In the genomic region with DNA sequence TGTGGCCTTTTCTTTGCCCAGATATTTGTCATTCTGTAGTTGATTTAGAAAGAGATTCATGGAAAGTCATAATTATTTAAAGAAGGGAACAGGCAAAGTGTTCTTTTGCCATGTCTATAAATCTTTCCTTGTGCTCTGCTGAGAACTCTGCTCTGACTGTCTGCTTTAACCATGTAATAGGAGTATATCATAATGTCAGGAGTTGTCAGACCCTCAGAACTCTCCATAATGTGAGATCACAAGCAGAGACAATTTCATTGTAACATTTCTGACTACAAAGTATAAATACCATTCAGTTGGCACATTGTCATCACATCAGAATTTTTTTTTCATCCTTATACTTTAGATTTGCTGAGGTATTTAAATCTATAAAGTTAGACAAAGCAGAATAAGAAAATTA, we compare ENCODE assay signal across 21 cellular contexts. TPM values are rescaled to one million over a fixed set of nuclear protein-coding genes. Genes with fewer than 3 reads are reported as not detected.
A peak's percentile ranks its signal among the peaks of the same experiment; 100 is the strongest.
DNase-seq lines count a peak whose midpoint lies in the region; ATAC-seq, FAIRE-seq and TF ChIP-seq lines count a peak whose summit lies in the region.
"Had no signal": no experiment of that assay in that cellular context is flagged by ENCODE, and none has a peak within 500 bp of the region (broad histone marks: within the 10 kb centered on the region; RNA-seq: fewer than 3 reads in every experiment).

No MANE protein-coding gene starts in this region.

- CTCF ChIA-PET in WTC11 (lab: Charles Lee): no interaction called here

- H3K36me3 ChIP-seq in mesendoderm (ENCODE audit: control insufficient read depth, insufficient read depth, low read length): no peaks in the 10 kb centered on the region
- H3K36me3 ChIP-seq in heart left ventricle: no peaks in the 10 kb centered on the region

- DNase-seq in WTC11 (ENCODE audit: low spot score) (no peak), mesendoderm (no peak), heart left ventricle (no peak), iPS-NIHi7 (ENCODE audit: extremely low spot score) (no peak), NCI-H524 (lab: John Stamatoyannopoulos, UW) (no peak)
- DNase-seq: 8988T; ACHN; C1 segment of cervical spinal cord; Caco-2; CD4-positive, alpha-beta memory T cell; DMS153; DND-41; GDM1; H7; HCEC 1CT had no signal

- no peaks in the 10 kb centered on the region for H3K27me3 Mint-ChIP-seq in WTC11 (ENCODE audit: low read depth)

- H3K9me3 ChIP-seq in heart left ventricle: no peaks in the 10 kb centered on the region
- H3K9me3 ChIP-seq: A549, Caco-2 had no signal

- intact Hi-C loops in heart left ventricle (cut with DNase I): no loop called here

- no peak overlapping the region for H3K4me3 ChIP-seq in mesendoderm (ENCODE audit: low read length)
- H3K4me3 ChIP-seq in heart left ventricle: no peak overlapping the region
- H3K4me3 ChIP-seq: A549, GM12878 had no signal

- H3K4me1 ChIP-seq in mesendoderm (ENCODE audit: control insufficient read depth, low read depth, low read length): peaks cover 3% of the 10 kb centered on the region
- no peaks in the 10 kb centered on the region for H3K4me1 ChIP-seq in heart left ventricle
- H3K4me1 ChIP-seq: A549, Caco-2 had no signal

- TF ChIP-seq CTCF in WTC11 (IDR thresholded peaks at IDR 0.05): no peak
- no peak for TF ChIP-seq CTCF in heart left ventricle (IDR thresholded peaks at IDR 0.05)

- H3K79me2 ChIP-seq in mesendoderm (ENCODE audit: control insufficient read depth, insufficient read depth, low read length): no peaks in the 10 kb centered on the region

- H3K56ac ChIP-seq in mesendoderm (ENCODE audit: low read length): no peak overlapping the region

- no peak overlapping the region for H4K8ac ChIP-seq in mesendoderm (ENCODE audit: low read depth, low read length)

- H3K36me3 Mint-ChIP-seq in WTC11: peaks cover 2% of the 10 kb centered on the region; the same call in 1 of the 2 replicates
- H3K36me3 Mint-ChIP-seq: CD4-positive, alpha-beta memory T cell had no signal

- H3K27ac ChIP-seq in mesendoderm (ENCODE audit: low read depth, low read length) (no peak overlapping the region), heart left ventricle (no peak overlapping the region)
- H3K27ac ChIP-seq: A549 had no signal

- H3K4me1 Mint-ChIP-seq in WTC11: peaks cover 44% of the 10 kb centered on the region
- H3K4me1 Mint-ChIP-seq: CD4-positive, alpha-beta memory T cell had no signal

- H3K27me3 ChIP-seq in mesendoderm (ENCODE audit: insufficient read depth, low read length, poor library complexity) (no peaks in the 10 kb centered on the region), heart left ventricle (no peaks in the 10 kb centered on the region)

- no peak overlapping the region for H3K4ac ChIP-seq in mesendoderm (ENCODE audit: low read depth, low read length)

- FAIRE-seq in G401.6 (lab: Jason Lieb, UNC): peak; percentile 11
- FAIRE-seq: A549, GM12878, GM19239, H1 had no signal

- no peak overlapping the region for H3K18ac ChIP-seq in mesendoderm (ENCODE audit: low read length)

- no peaks in the 10 kb centered on the region for H3K9me3 Mint-ChIP-seq in WTC11

- no peaks in the 10 kb centered on the region for H3K79me1 ChIP-seq in mesendoderm (ENCODE audit: low read length)

- H3K23ac ChIP-seq in mesendoderm (ENCODE audit: low read length): no peak overlapping the region

- H2BK120ac ChIP-seq in mesendoderm (ENCODE audit: low read depth, low read length): no peak overlapping the region

- no peak overlapping the region for H3K4me3 Mint-ChIP-seq in WTC11
- H3K4me3 Mint-ChIP-seq: CD4-positive, alpha-beta memory T cell had no signal

- peak overlapping the region; percentile 99 for H2BK15ac ChIP-seq in mesendoderm (replicated peaks; ENCODE audit: low read depth)

- no peak overlapping the region for H2AK5ac ChIP-seq in mesendoderm (ENCODE audit: low read length)

- H4K5ac ChIP-seq in mesendoderm (ENCODE audit: low read length): no peak overlapping the region

- no peak for TF ChIP-seq POLR2A in heart left ventricle (IDR thresholded peaks at IDR 0.05)

- no peak overlapping the region for H2BK5ac ChIP-seq in mesendoderm (ENCODE audit: low read length)

- H3K27ac Mint-ChIP-seq in WTC11: peak overlapping the region; percentile 1
- H3K27ac Mint-ChIP-seq: CD4-positive, alpha-beta memory T cell had no signal

- H3K9ac ChIP-seq in mesendoderm (ENCODE audit: low read length): no peak overlapping the region

- ATAC-seq in WTC11: no peak
- ATAC-seq in heart left ventricle: no peak
- ATAC-seq: A549, GM12878 had no signal

- POLR2A ChIA-PET in WTC11 (lab: Charles Lee): no interaction called here

- no peak overlapping the region for H3K4me2 ChIP-seq in mesendoderm (ENCODE audit: low read length)
- H3K4me2 ChIP-seq: A549 had no signal

TF ChIP-seq in WTC11, 78 proteins besides CTCF, POLR2A, EP300 and RAD21 (continues in another document):
- TF ChIP-seq CREB1 (CRISPR knock-in tag; IDR thresholded peaks at IDR 0.05): no peak
- TF ChIP-seq JUN (CRISPR knock-in tag; IDR thresholded peaks at IDR 0.05): no peak
- TF ChIP-seq, protein P1, sequence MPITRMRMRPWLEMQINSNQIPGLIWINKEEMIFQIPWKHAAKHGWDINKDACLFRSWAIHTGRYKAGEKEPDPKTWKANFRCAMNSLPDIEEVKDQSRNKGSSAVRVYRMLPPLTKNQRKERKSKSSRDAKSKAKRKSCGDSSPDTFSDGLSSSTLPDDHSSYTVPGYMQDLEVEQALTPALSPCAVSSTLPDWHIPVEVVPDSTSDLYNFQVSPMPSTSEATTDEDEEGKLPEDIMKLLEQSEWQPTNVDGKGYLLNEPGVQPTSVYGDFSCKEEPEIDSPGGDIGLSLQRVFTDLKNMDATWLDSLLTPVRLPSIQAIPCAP (CRISPR knock-in tag; IDR thresholded peaks at IDR 0.05): no peak
- TF ChIP-seq ZNF263 (CRISPR knock-in tag; IDR thresholded peaks at IDR 0.05; ENCODE audit: low read depth): no peak
- TF ChIP-seq SOX15 (CRISPR knock-in tag; IDR thresholded peaks at IDR 0.05): no peak
- TF ChIP-seq EMX1 (CRISPR knock-in tag; IDR thresholded peaks at IDR 0.05): no peak
- no peak for TF ChIP-seq NR3C1 (CRISPR knock-in tag; conservative IDR thresholded peaks at IDR 0.05; ENCODE audit: low read depth)
- TF ChIP-seq, protein P2, sequence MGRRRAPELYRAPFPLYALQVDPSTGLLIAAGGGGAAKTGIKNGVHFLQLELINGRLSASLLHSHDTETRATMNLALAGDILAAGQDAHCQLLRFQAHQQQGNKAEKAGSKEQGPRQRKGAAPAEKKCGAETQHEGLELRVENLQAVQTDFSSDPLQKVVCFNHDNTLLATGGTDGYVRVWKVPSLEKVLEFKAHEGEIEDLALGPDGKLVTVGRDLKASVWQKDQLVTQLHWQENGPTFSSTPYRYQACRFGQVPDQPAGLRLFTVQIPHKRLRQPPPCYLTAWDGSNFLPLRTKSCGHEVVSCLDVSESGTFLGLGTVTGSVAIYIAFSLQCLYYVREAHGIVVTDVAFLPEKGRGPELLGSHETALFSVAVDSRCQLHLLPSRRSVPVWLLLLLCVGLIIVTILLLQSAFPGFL (CRISPR knock-in tag; IDR thresholded peaks at IDR 0.05; ENCODE audit: borderline replicate concordance): no peak
- TF ChIP-seq JAZF1 (CRISPR knock-in tag; IDR thresholded peaks at IDR 0.05): no peak
- TF ChIP-seq, protein P3, sequence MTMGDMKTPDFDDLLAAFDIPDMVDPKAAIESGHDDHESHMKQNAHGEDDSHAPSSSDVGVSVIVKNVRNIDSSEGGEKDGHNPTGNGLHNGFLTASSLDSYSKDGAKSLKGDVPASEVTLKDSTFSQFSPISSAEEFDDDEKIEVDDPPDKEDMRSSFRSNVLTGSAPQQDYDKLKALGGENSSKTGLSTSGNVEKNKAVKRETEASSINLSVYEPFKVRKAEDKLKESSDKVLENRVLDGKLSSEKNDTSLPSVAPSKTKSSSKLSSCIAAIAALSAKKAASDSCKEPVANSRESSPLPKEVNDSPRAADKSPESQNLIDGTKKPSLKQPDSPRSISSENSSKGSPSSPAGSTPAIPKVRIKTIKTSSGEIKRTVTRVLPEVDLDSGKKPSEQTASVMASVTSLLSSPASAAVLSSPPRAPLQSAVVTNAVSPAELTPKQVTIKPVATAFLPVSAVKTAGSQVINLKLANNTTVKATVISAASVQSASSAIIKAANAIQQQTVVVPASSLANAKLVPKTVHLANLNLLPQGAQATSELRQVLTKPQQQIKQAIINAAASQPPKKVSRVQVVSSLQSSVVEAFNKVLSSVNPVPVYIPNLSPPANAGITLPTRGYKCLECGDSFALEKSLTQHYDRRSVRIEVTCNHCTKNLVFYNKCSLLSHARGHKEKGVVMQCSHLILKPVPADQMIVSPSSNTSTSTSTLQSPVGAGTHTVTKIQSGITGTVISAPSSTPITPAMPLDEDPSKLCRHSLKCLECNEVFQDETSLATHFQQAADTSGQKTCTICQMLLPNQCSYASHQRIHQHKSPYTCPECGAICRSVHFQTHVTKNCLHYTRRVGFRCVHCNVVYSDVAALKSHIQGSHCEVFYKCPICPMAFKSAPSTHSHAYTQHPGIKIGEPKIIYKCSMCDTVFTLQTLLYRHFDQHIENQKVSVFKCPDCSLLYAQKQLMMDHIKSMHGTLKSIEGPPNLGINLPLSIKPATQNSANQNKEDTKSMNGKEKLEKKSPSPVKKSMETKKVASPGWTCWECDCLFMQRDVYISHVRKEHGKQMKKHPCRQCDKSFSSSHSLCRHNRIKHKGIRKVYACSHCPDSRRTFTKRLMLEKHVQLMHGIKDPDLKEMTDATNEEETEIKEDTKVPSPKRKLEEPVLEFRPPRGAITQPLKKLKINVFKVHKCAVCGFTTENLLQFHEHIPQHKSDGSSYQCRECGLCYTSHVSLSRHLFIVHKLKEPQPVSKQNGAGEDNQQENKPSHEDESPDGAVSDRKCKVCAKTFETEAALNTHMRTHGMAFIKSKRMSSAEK (CRISPR knock-in tag; IDR thresholded peaks at IDR 0.05; ENCODE audit: borderline replicate concordance): no peak

RNA-seq across cellular contexts. Expression of a gene that starts 33.0 kb away (rescaled TPM):
- total RNA-seq in WTC11 (2021) (8.1 to 8.7 TPM (median 8.6 TPM) in 3 replicates), heart left ventricle (not detected)
- 2.4 TPM for polyA plus RNA-seq in mesendoderm (2013, experiment 1 of 2)
- 2.3 TPM for polyA plus RNA-seq in mesendoderm (2013, experiment 2 of 2)
- not detected for polyA plus RNA-seq in heart left ventricle
- total RNA-seq: CD4-positive, alpha-beta memory T cell; GM12878 had no signal
- polyA plus RNA-seq: A549; BJ; CD4-positive, alpha-beta memory T cell had no signal
